In genomic region chr2:202548240-202548639, GRCh38 we compare ENCODE assay signal across 2 cellular contexts.
TF ChIP-seq lines count a peak whose summit lies in the region.

No MANE protein-coding gene starts in this region.

TF ChIP-seq in HepG2, 621 proteins besides CTCF, POLR2A, EP300 and RAD21 (continued from another document):
- TF ChIP-seq ZBTB20 (CRISPR knock-in tag; IDR thresholded peaks at IDR 0.05; ENCODE audit: borderline replicate concordance, low read depth) (no peak), ZNF224 (CRISPR knock-in tag; IDR thresholded peaks at IDR 0.05) (no peak)

TF ChIP-seq in GM12878, 131 proteins besides CTCF, POLR2A, EP300 and RAD21 (continued from another document):
- TF ChIP-seq BCLAF1 (IDR thresholded peaks at IDR 0.05) (no peak), MEF2A (IDR thresholded peaks at IDR 0.05; ENCODE audit: insufficient read depth, low read depth, low read length) (no peak), PML (IDR thresholded peaks at IDR 0.05; ENCODE audit: low read length) (no peak), GABPA (IDR thresholded peaks at IDR 0.05; ENCODE audit: low read depth) (no peak), NKRF (conservative IDR thresholded peaks at IDR 0.05) (no peak), SMAD1 (IDR thresholded peaks at IDR 0.05; ENCODE audit: low read depth, partially characterized antibody) (no peak), SKIL (IDR thresholded peaks at IDR 0.05; ENCODE audit: low read depth, poor library complexity, severe bottlenecking) (no peak), MEF2B (IDR thresholded peaks at IDR 0.05; ENCODE audit: partially characterized antibody, poor library complexity, severe bottlenecking) (no peak), SMARCA5 (IDR thresholded peaks at IDR 0.05) (no peak), TCF3 (IDR thresholded peaks at IDR 0.05; ENCODE audit: borderline replicate concordance, insufficient read depth, low read depth, low read length) (no peak), FOS (IDR thresholded peaks at IDR 0.05; ENCODE audit: borderline replicate concordance, extremely low read depth, insufficient read length) (no peak), LARP7 (IDR thresholded peaks at IDR 0.05) (no peak), IKZF1 (conservative IDR thresholded peaks at IDR 0.05) (no peak), CBX5 (IDR thresholded peaks at IDR 0.05; ENCODE audit: low read depth) (no peak), PRDM15 (CRISPR knock-in tag; IDR thresholded peaks at IDR 0.05) (no peak)
